In the genomic region with DNA sequence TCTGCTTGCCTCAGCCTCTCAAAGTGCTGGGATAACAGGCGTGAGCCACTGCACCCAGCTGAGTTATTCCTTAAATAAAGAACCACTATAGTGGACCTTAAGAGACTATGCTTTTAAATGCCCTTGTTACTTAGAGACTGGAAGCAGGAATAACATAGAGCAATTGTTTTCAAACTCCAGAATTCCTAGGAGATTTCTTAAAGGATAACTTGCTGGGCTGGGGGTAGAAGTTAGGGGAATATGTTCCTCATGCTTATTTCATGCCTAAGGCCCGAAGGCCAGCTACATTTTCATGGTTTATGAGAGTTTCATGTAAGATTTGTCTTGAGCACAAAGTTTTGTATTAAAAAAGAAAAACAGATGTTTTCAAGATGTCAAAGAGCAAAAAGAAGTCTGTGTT, we compare ENCODE assay signal across 1 cellular context.
TF ChIP-seq lines count a peak whose summit lies in the region.

No MANE protein-coding gene starts in this region.

TF ChIP-seq in IMR-90, 13 proteins besides CTCF, POLR2A, EP300 and RAD21:
- no peak for TF ChIP-seq RCOR1 (IDR thresholded peaks at IDR 0.05; ENCODE audit: insufficient replicate concordance, low read length)
- no peak for TF ChIP-seq MAFK (IDR thresholded peaks at IDR 0.05; ENCODE audit: low read depth, low read length)
- no peak for TF ChIP-seq FOS (IDR thresholded peaks at IDR 0.05; ENCODE audit: low read depth, low read length)
- no peak for TF ChIP-seq MXI1 (IDR thresholded peaks at IDR 0.05; ENCODE audit: borderline replicate concordance, low read depth, low read length)
